ENCODE assay signal across 8 cellular contexts in genomic region chr13:110712849-110713641, GRCh38. TPM values are rescaled to one million over a fixed set of nuclear protein-coding genes. Genes with fewer than 3 reads are reported as not detected.
A peak's percentile ranks its signal among the peaks of the same experiment; 100 is the strongest.
DNase-seq lines count a peak whose midpoint lies in the region; ATAC-seq and TF ChIP-seq lines count a peak whose summit lies in the region.

No MANE protein-coding gene starts in this region.

- intact Hi-C loops in natural killer cell (cut with micrococcal nuclease) = no loop called here

- DNase-seq in ELR (ENCODE audit: low read depth) = peak; percentile 99
- DNase-seq in H7 = peak; percentile 99
- peak; percentile 98 for DNase-seq in RWPE2 (ENCODE audit: low spot score)
- DNase-seq in activated effector memory CD4-positive, alpha-beta T cell treated with Interleukin-2 at 50 U/mL for 16 hours = peak; percentile 99
- peak; percentile 100 for DNase-seq in fibroblast of peridontal ligament (ENCODE audit: extremely low read depth)
- DNase-seq in natural killer cell = peak; percentile 99
- peak; percentile 94 to 100 (median 98) for DNase-seq in stimulated activated naive CD4-positive, alpha-beta T cell (lab: John Stamatoyannopoulos, UW)

- ATAC-seq in RWPE2 (ENCODE audit: low read depth) (peak; percentile 49), natural killer cell (peak; percentile 58 to 80 (median 63))

- peak overlapping the region; percentile 86 to 97 for H3K27ac Mint-ChIP-seq in natural killer cell

- H3K4me2 ChIP-seq in Loucy (ENCODE audit: low read depth, low read length, poor library complexity, severe bottlenecking) = peak overlapping the region; percentile 70

- peaks cover 26% of the 10 kb centered on the region for H3K4me1 ChIP-seq in Loucy (ENCODE audit: insufficient read depth, low read length, poor library complexity, severe bottlenecking)
- H3K4me1 ChIP-seq in RWPE2 (ENCODE audit: insufficient read depth, poor library complexity, severe bottlenecking) = peaks cover 4% of the 10 kb centered on the region

- H3K27ac ChIP-seq in RWPE2 (ENCODE audit: poor library complexity, severe bottlenecking) = peak overlapping the region; percentile 83

- H3K27me3 ChIP-seq in H7 (ENCODE audit: control insufficient read depth, insufficient read depth, low read length) = no peaks in the 10 kb centered on the region
- no peaks in the 10 kb centered on the region for H3K27me3 ChIP-seq in Loucy (ENCODE audit: insufficient read depth, low read length, poor library complexity, severe bottlenecking)
- H3K27me3 ChIP-seq in RWPE2 (ENCODE audit: insufficient read depth, poor library complexity, severe bottlenecking) = no peaks in the 10 kb centered on the region

- H3K9me3 ChIP-seq in Loucy (ENCODE audit: insufficient read depth, low read depth, low read length) = no peaks in the 10 kb centered on the region
- H3K9me3 ChIP-seq in RWPE2 (ENCODE audit: severe bottlenecking) = no peaks in the 10 kb centered on the region

- H3K36me3 ChIP-seq in H7 (replicated peaks; ENCODE audit: control insufficient read depth, insufficient read depth, low read length) = no peaks in the 10 kb centered on the region
- H3K36me3 ChIP-seq in Loucy (ENCODE audit: insufficient read depth, low read length) = no peaks in the 10 kb centered on the region
- no peaks in the 10 kb centered on the region for H3K36me3 ChIP-seq in RWPE2 (ENCODE audit: low read depth)

- H3K36me3 Mint-ChIP-seq in natural killer cell = no peaks in the 10 kb centered on the region

- H3K4me3 ChIP-seq in H7 (ENCODE audit: insufficient read depth, low read depth, low read length) = peak overlapping the region; percentile 94
- peak overlapping the region; percentile 80 for H3K4me3 ChIP-seq in Loucy (ENCODE audit: low read length, poor library complexity, severe bottlenecking)
- peak overlapping the region; percentile 72 for H3K4me3 ChIP-seq in RWPE2 (ENCODE audit: severe bottlenecking)

- TF ChIP-seq CTCF in Loucy (conservative IDR thresholded peaks at IDR 0.05; ENCODE audit: low read length) = no peak
- TF ChIP-seq CTCF in RWPE2 (IDR thresholded peaks at IDR 0.05; ENCODE audit: poor library complexity, severe bottlenecking) = no peak
- TF ChIP-seq CTCF in natural killer cell (IDR thresholded peaks at IDR 0.05) = no peak

- H3K27me3 Mint-ChIP-seq in natural killer cell (ENCODE audit: low read depth in 2 of 2) = no peaks in the 10 kb centered on the region

- H2AFZ ChIP-seq in Loucy (ENCODE audit: low read length) = peak overlapping the region; percentile 87

- H3K9me2 ChIP-seq in Loucy (replicated peaks; ENCODE audit: low read depth, low read length) = no peaks in the 10 kb centered on the region

- H3K9me3 Mint-ChIP-seq in natural killer cell = no peaks in the 10 kb centered on the region

- H3K9ac ChIP-seq in Loucy (ENCODE audit: low read depth, low read length, poor library complexity, severe bottlenecking) = peak overlapping the region; percentile 93

- H4K20me1 ChIP-seq in Loucy (ENCODE audit: insufficient read depth, low read length, poor library complexity, severe bottlenecking) = peaks cover 27% of the 10 kb centered on the region

- peaks cover 53% of the 10 kb centered on the region for H3K79me2 ChIP-seq in Loucy (ENCODE audit: insufficient read depth, low read length)

- 0 out of 2 replicates have a peak, but pooled peaks cover 6% of the 10 kb centered on the region for H3F3A ChIP-seq in Loucy (ENCODE audit: low read depth)

- H3K4me3 Mint-ChIP-seq in natural killer cell = peak overlapping the region; percentile 95

- H3K4me1 Mint-ChIP-seq in natural killer cell = peaks cover 35 to 41% of the 10 kb centered on the region in 2 donors

RNA-seq across cellular contexts. Expression of gene ING1, which starts 0.5 kb away (rescaled TPM):
- total RNA-seq in H7 (2014; rRNA removed; shearing (Covaris generic)) = 21.7 and 23.1 TPM in 2 replicates
- total RNA-seq in natural killer cell = 10 to 100 TPM; 12.6 to 22.5 (median 15.5) TPM

RNA-seq across cellular contexts. Expression of gene CARS2, which starts 7.1 kb away (rescaled TPM):
- 40.0 and 44.3 TPM in 2 replicates for total RNA-seq in H7 (2014; rRNA removed; shearing (Covaris generic))
- 10 to 100 TPM; 65.3 to 77.3 (median 73.0) TPM for total RNA-seq in natural killer cell

Comparison
In these comparisons a context has a peak if more than half of its experiments do, and no peak if none do; other contexts are left out.
1. Peak in every context shown above with its lines: DNase-seq, ATAC-seq, H3K4me3 ChIP-seq and H3K27ac ChIP-seq.